ENCODE assay signal across 1 cellular context in the genomic region with DNA sequence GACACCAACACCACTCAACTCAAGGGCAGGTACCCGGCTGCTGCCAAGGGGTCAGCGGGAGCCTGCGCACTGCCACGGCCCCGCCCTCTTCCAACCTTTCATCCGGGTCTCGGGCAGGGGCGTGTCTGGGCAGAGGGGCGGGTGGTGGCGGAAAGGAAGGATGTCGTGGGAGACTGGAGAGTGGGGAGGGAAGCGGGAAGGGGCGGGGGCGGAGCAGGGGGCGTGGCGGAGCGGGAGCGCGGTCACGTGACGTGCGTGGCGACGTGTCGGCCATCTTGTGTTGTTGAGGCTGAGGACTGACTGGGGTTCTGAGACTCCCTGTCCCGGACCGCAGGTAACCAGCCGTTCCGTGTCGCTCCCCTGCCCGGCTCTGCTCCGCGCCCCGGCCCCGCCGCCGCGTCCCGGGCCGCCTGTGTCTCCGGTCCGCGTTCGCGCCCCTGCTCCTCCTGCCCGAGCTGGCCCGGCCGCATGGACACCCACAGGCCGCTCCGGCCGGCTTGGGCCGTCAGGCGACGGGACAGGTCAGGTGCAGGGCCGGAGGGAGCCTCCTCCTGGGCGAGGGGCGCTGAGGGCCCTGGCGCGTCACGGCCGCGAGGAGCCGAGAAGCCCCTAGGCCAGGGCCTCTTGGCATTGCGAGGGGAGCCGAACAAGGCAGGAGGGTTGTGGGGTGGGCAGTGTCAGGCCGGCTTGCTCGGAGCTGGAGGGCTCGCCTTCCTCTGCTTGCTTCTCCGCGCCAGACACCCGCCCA.
TF ChIP-seq lines count a peak whose summit lies in the region.

A gene with protein sequence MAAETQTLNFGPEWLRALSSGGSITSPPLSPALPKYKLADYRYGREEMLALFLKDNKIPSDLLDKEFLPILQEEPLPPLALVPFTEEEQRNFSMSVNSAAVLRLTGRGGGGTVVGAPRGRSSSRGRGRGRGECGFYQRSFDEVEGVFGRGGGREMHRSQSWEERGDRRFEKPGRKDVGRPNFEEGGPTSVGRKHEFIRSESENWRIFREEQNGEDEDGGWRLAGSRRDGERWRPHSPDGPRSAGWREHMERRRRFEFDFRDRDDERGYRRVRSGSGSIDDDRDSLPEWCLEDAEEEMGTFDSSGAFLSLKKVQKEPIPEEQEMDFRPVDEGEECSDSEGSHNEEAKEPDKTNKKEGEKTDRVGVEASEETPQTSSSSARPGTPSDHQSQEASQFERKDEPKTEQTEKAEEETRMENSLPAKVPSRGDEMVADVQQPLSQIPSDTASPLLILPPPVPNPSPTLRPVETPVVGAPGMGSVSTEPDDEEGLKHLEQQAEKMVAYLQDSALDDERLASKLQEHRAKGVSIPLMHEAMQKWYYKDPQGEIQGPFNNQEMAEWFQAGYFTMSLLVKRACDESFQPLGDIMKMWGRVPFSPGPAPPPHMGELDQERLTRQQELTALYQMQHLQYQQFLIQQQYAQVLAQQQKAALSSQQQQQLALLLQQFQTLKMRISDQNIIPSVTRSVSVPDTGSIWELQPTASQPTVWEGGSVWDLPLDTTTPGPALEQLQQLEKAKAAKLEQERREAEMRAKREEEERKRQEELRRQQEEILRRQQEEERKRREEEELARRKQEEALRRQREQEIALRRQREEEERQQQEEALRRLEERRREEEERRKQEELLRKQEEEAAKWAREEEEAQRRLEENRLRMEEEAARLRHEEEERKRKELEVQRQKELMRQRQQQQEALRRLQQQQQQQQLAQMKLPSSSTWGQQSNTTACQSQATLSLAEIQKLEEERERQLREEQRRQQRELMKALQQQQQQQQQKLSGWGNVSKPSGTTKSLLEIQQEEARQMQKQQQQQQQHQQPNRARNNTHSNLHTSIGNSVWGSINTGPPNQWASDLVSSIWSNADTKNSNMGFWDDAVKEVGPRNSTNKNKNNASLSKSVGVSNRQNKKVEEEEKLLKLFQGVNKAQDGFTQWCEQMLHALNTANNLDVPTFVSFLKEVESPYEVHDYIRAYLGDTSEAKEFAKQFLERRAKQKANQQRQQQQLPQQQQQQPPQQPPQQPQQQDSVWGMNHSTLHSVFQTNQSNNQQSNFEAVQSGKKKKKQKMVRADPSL (N-terminal part only) (plus strand): TSS at position 273 of the 748 bp plus-strand sequence. CDS start 37,867 bp downstream, outside the sequence.

TF ChIP-seq in HepG2, 621 proteins besides CTCF, POLR2A, EP300 and RAD21 (continued from another document and continues in another):
- TF ChIP-seq, protein P1, sequence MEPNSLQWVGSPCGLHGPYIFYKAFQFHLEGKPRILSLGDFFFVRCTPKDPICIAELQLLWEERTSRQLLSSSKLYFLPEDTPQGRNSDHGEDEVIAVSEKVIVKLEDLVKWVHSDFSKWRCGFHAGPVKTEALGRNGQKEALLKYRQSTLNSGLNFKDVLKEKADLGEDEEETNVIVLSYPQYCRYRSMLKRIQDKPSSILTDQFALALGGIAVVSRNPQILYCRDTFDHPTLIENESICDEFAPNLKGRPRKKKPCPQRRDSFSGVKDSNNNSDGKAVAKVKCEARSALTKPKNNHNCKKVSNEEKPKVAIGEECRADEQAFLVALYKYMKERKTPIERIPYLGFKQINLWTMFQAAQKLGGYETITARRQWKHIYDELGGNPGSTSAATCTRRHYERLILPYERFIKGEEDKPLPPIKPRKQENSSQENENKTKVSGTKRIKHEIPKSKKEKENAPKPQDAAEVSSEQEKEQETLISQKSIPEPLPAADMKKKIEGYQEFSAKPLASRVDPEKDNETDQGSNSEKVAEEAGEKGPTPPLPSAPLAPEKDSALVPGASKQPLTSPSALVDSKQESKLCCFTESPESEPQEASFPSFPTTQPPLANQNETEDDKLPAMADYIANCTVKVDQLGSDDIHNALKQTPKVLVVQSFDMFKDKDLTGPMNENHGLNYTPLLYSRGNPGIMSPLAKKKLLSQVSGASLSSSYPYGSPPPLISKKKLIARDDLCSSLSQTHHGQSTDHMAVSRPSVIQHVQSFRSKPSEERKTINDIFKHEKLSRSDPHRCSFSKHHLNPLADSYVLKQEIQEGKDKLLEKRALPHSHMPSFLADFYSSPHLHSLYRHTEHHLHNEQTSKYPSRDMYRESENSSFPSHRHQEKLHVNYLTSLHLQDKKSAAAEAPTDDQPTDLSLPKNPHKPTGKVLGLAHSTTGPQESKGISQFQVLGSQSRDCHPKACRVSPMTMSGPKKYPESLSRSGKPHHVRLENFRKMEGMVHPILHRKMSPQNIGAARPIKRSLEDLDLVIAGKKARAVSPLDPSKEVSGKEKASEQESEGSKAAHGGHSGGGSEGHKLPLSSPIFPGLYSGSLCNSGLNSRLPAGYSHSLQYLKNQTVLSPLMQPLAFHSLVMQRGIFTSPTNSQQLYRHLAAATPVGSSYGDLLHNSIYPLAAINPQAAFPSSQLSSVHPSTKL (CRISPR knock-in tag; IDR thresholded peaks at IDR 0.05): peak; percentile 56; the same call in 1 of the 2 replicates
- TF ChIP-seq SOX5 (CRISPR knock-in tag; IDR thresholded peaks at IDR 0.05; ENCODE audit: borderline replicate concordance) (peak; percentile 36; the same call in 1 of the 2 replicates), RFX1 (IDR thresholded peaks at IDR 0.05) (no peak), ZNF788 (CRISPR knock-in tag; IDR thresholded peaks at IDR 0.05; ENCODE audit: borderline replicate concordance) (peak; percentile 79; the same call in 1 of the 2 replicates), TARDBP (CRISPR knock-in tag; IDR thresholded peaks at IDR 0.05) (peak; percentile 18; the same call in 1 of the 2 replicates), ZNF510 (CRISPR knock-in tag; IDR thresholded peaks at IDR 0.05; ENCODE audit: low read depth) (0 out of 2 replicates have a peak, but pooled peaks have one; percentile 21), ZNF263 (CRISPR knock-in tag; IDR thresholded peaks at IDR 0.05) (0 out of 2 replicates have a peak, but pooled peaks have one; percentile 42), NFRKB (IDR thresholded peaks at IDR 0.05) (peak; percentile 62), THAP11 (CRISPR knock-in tag; IDR thresholded peaks at IDR 0.05) (peak; percentile 87), WIZ (CRISPR knock-in tag; IDR thresholded peaks at IDR 0.05) (no peak), ZNF768 (CRISPR knock-in tag; IDR thresholded peaks at IDR 0.05) (peak; percentile 87), ZNF589 (CRISPR knock-in tag; conservative IDR thresholded peaks at IDR 0.05) (peak; percentile 94), ARHGAP35 (CRISPR knock-in tag; IDR thresholded peaks at IDR 0.05; ENCODE audit: borderline replicate concordance) (0 out of 2 replicates have a peak, but pooled peaks have one; percentile 54), ZSCAN31 (CRISPR knock-in tag; IDR thresholded peaks at IDR 0.05; ENCODE audit: low read depth) (peak; percentile 94; the same call in 1 of the 2 replicates), U2AF2 (IDR thresholded peaks at IDR 0.05; ENCODE audit: low read depth, low read length) (no peak), REL (CRISPR knock-in tag; conservative IDR thresholded peaks at IDR 0.05) (peak; percentile 74; the same call in 1 of the 2 replicates), NFE2L2 (IDR thresholded peaks at IDR 0.05; ENCODE audit: low read length) (no peak)
- TF ChIP-seq, protein P2, sequence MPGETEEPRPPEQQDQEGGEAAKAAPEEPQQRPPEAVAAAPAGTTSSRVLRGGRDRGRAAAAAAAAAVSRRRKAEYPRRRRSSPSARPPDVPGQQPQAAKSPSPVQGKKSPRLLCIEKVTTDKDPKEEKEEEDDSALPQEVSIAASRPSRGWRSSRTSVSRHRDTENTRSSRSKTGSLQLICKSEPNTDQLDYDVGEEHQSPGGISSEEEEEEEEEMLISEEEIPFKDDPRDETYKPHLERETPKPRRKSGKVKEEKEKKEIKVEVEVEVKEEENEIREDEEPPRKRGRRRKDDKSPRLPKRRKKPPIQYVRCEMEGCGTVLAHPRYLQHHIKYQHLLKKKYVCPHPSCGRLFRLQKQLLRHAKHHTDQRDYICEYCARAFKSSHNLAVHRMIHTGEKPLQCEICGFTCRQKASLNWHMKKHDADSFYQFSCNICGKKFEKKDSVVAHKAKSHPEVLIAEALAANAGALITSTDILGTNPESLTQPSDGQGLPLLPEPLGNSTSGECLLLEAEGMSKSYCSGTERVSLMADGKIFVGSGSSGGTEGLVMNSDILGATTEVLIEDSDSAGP (CRISPR knock-in tag; IDR thresholded peaks at IDR 0.05; ENCODE audit: borderline replicate concordance): peak; percentile 83; the same call in 1 of the 2 replicates
- TF ChIP-seq, protein P3, sequence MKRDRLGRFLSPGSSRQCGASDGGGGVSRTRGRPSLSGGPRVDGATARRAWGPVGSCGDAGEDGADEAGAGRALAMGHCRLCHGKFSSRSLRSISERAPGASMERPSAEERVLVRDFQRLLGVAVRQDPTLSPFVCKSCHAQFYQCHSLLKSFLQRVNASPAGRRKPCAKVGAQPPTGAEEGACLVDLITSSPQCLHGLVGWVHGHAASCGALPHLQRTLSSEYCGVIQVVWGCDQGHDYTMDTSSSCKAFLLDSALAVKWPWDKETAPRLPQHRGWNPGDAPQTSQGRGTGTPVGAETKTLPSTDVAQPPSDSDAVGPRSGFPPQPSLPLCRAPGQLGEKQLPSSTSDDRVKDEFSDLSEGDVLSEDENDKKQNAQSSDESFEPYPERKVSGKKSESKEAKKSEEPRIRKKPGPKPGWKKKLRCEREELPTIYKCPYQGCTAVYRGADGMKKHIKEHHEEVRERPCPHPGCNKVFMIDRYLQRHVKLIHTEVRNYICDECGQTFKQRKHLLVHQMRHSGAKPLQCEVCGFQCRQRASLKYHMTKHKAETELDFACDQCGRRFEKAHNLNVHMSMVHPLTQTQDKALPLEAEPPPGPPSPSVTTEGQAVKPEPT (CRISPR knock-in tag; IDR thresholded peaks at IDR 0.05; ENCODE audit: low read depth): peak; percentile 62; the same call in 1 of the 2 replicates
- TF ChIP-seq, protein P4, sequence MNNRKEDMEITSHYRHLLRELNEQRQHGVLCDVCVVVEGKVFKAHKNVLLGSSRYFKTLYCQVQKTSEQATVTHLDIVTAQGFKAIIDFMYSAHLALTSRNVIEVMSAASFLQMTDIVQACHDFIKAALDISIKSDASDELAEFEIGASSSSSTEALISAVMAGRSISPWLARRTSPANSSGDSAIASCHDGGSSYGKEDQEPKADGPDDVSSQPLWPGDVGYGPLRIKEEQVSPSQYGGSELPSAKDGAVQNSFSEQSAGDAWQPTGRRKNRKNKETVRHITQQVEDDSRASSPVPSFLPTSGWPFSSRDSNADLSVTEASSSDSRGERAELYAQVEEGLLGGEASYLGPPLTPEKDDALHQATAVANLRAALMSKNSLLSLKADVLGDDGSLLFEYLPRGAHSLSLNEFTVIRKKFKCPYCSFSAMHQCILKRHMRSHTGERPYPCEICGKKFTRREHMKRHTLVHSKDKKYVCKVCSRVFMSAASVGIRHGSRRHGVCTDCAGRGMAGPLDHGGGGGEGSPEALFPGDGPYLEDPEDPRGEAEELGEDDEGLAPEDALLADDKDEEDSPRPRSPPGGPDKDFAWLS (CRISPR knock-in tag; IDR thresholded peaks at IDR 0.05; ENCODE audit: borderline replicate concordance): peak; percentile 63; the same call in 1 of the 2 replicates
- TF ChIP-seq, protein P5, sequence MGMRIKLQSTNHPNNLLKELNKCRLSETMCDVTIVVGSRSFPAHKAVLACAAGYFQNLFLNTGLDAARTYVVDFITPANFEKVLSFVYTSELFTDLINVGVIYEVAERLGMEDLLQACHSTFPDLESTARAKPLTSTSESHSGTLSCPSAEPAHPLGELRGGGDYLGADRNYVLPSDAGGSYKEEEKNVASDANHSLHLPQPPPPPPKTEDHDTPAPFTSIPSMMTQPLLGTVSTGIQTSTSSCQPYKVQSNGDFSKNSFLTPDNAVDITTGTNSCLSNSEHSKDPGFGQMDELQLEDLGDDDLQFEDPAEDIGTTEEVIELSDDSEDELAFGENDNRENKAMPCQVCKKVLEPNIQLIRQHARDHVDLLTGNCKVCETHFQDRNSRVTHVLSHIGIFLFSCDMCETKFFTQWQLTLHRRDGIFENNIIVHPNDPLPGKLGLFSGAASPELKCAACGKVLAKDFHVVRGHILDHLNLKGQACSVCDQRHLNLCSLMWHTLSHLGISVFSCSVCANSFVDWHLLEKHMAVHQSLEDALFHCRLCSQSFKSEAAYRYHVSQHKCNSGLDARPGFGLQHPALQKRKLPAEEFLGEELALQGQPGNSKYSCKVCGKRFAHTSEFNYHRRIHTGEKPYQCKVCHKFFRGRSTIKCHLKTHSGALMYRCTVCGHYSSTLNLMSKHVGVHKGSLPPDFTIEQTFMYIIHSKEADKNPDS (CRISPR knock-in tag; IDR thresholded peaks at IDR 0.05): no peak
- TF ChIP-seq, protein P6, sequence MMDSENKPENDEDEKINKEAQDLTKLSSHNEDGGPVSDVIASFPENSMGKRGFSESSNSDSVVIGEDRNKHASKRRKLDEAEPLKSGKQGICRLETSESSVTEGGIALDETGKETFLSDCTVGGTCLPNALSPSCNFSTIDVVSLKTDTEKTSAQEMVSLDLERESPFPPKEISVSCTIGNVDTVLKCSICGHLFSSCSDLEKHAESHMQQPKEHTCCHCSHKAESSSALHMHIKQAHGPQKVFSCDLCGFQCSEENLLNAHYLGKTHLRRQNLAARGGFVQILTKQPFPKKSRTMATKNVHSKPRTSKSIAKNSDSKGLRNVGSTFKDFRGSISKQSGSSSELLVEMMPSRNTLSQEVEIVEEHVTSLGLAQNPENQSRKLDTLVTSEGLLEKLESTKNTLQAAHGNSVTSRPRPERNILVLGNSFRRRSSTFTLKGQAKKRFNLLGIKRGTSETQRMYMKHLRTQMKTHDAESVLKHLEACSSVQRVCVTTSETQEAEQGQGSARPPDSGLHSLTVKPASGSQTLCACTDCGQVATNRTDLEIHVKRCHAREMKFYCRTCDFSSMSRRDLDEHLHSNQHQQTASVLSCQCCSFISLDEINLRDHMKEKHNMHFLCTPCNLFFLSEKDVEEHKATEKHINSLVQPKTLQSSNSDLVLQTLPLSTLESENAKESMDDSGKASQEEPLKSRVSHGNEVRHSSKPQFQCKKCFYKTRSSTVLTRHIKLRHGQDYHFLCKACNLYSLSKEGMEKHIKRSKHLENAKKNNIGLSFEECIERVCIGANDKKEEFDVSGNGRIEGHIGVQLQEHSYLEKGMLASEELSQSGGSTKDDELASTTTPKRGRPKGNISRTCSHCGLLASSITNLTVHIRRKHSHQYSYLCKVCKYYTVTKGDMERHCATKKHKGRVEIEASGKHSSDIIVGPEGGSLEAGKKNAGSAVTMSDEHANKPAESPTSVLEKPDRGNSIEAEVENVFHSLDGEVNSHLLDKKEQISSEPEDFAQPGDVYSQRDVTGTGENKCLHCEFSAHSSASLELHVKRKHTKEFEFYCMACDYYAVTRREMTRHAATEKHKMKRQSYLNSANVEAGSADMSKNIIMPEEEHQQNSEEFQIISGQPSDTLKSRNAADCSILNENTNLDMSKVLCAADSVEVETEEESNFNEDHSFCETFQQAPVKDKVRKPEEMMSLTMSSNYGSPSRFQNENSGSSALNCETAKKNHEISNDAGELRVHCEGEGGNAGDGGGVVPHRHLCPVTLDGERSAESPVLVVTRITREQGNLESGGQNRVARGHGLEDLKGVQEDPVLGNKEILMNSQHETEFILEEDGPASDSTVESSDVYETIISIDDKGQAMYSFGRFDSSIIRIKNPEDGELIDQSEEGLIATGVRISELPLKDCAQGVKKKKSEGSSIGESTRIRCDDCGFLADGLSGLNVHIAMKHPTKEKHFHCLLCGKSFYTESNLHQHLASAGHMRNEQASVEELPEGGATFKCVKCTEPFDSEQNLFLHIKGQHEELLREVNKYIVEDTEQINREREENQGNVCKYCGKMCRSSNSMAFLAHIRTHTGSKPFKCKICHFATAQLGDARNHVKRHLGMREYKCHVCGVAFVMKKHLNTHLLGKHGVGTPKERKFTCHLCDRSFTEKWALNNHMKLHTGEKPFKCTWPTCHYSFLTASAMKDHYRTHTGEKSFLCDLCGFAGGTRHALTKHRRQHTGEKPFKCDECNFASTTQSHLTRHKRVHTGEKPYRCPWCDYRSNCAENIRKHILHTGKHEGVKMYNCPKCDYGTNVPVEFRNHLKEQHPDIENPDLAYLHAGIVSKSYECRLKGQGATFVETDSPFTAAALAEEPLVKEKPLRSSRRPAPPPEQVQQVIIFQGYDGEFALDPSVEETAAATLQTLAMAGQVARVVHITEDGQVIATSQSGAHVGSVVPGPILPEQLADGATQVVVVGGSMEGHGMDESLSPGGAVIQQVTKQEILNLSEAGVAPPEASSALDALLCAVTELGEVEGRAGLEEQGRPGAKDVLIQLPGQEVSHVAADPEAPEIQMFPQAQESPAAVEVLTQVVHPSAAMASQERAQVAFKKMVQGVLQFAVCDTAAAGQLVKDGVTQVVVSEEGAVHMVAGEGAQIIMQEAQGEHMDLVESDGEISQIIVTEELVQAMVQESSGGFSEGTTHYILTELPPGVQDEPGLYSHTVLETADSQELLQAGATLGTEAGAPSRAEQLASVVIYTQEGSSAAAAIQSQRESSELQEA (CRISPR knock-in tag; IDR thresholded peaks at IDR 0.05; ENCODE audit: not compliant biosample characterization): no peak
